In genomic region chr9:128254855-128255759, GRCh38 we compare ENCODE assay signal across 8 cellular contexts. TPM values are rescaled to one million over a fixed set of nuclear protein-coding genes. Genes with fewer than 3 reads are reported as not detected.
DNase-seq lines count a peak whose midpoint lies in the region; ATAC-seq and TF ChIP-seq lines count a peak whose summit lies in the region.

No MANE protein-coding gene starts in this region.

- H3K9me3 Mint-ChIP-seq in natural killer cell: no peaks in the 10 kb centered on the region

- TF ChIP-seq CTCF in epithelial cell of esophagus (IDR thresholded peaks at IDR 0.05; ENCODE audit: insufficient read depth, low read depth, low read length, missing control alignments) (peak; percentile 84), natural killer cell (IDR thresholded peaks at IDR 0.05) (peak; percentile 73), thyroid gland (IDR thresholded peaks at IDR 0.05) (peak; percentile 58 to 83 (median 67))

- no peak overlapping the region for H3K4me3 Mint-ChIP-seq in natural killer cell

- no peak for TF ChIP-seq POLR2A in thyroid gland (IDR thresholded peaks at IDR 0.05)

- DNase-seq in SIG-M5 treated with dmso at 0.1 percent for 504 hours (lab: John Stamatoyannopoulos, UW; ENCODE audit: unreplicated experiment) (peak; percentile 11), SIG-M5 (lab: John Stamatoyannopoulos, UW) (no peak), NCI-H2171 (lab: John Stamatoyannopoulos, UW) (peak; percentile 37), epithelial cell of esophagus (ENCODE audit: low read depth) (peak; percentile 47), natural killer cell (peak; percentile 52), thyroid gland (peak; percentile 62 to 64), GF-D8 (lab: John Stamatoyannopoulos, UW) (no peak)
- DNase-seq in activated CD8-positive, alpha-beta memory T cell treated with anti-CD3 and anti-CD28 coated beads for 48 hours (ENCODE audit: low read depth in 2 of 3, low spot score in 2 of 3): peak; percentile 20 to 41 (median 28)

- no peaks in the 10 kb centered on the region for H3K27me3 ChIP-seq in thyroid gland

- peaks cover 0 to 7% of the 10 kb centered on the region in 2 donors for H3K27me3 Mint-ChIP-seq in natural killer cell (ENCODE audit: low read depth in 2 of 2)

- no peak overlapping the region for H3K27ac ChIP-seq in thyroid gland

- H3K4me3 ChIP-seq in epithelial cell of esophagus (ENCODE audit: low read length) (no peak overlapping the region), thyroid gland (replicated peaks in 1 of 3) (no peak overlapping the region)

- intact Hi-C loops in natural killer cell (cut with micrococcal nuclease): loop anchor here (1.0 kb wide), 1 partner anchor 86 kb away; no protein-coding TSS in a partner anchor
- intact Hi-C loops in thyroid gland (cut with DNase I): no loop called here

- H3K27ac Mint-ChIP-seq in natural killer cell: no peak overlapping the region

- no peaks in the 10 kb centered on the region for H3K36me3 Mint-ChIP-seq in natural killer cell

- ATAC-seq in natural killer cell: peak in 1 of 3 donors; percentile 17

- no peaks in the 10 kb centered on the region for H3K9me3 ChIP-seq in thyroid gland

- 68 to 77% methylated on average over 13 to 15 of the region's 18 CpGs for WGBS in thyroid gland, 2 donors

- H3K4me1 ChIP-seq in thyroid gland: peaks cover 0 to 14% of the 10 kb centered on the region in 2 donors

- H3K36me3 ChIP-seq in thyroid gland: peaks cover 33 to 34% of the 10 kb centered on the region in 2 donors

- peaks cover 6 to 14% of the 10 kb centered on the region in 2 donors for H3K4me1 Mint-ChIP-seq in natural killer cell

RNA-seq across cellular contexts. Expression of gene GOLGA2, which starts 20.7 kb away (rescaled TPM):
- total RNA-seq in natural killer cell (100 to 1,000 TPM in 1 of 3 donors, 10 to 100 TPM in 2; 78.0 to 101 (median 90.9) TPM), thyroid gland (100 to 1,000 TPM in 3 of 4 donors, 10 to 100 TPM in 1; 94.6 to 140 (median 118) TPM)

RNA-seq across cellular contexts. Expression of gene SWI5, which starts 21.0 kb away (rescaled TPM):
- total RNA-seq in natural killer cell (1 to 10 TPM; 6.3 to 9.3 (median 8.4) TPM), thyroid gland (10 to 100 TPM; 18.5 to 50.2 (median 49.2) TPM)

RNA-seq across cellular contexts. Expression of gene DNM1, which starts 51.9 kb away (rescaled TPM):
- total RNA-seq in natural killer cell: 1 to 10 TPM; 1.4 to 8.1 (median 2.6) TPM
- 1 to 10 TPM; 4.7 to 9.2 (median 5.4) TPM for total RNA-seq in thyroid gland

Comparison
In these comparisons a context has a peak if more than half of its experiments do, and no peak if none do; other contexts are left out.
1. DNase-seq: peak in SIG-M5 treated with dmso at 0.1 percent for 504 hours (single experiment), NCI-H2171 (single experiment), activated CD8-positive, alpha-beta memory T cell treated with anti-CD3 and anti-CD28 coated beads for 48 hours (3 of 3), epithelial cell of esophagus (single experiment), natural killer cell (single experiment) and thyroid gland (2 of 2); none in SIG-M5 (single experiment) and GF-D8 (single experiment).
2. Peak in every context shown above with its lines, with median percentiles within 50 percentile points of each other: CTCF ChIP-seq.